In the genomic region with DNA sequence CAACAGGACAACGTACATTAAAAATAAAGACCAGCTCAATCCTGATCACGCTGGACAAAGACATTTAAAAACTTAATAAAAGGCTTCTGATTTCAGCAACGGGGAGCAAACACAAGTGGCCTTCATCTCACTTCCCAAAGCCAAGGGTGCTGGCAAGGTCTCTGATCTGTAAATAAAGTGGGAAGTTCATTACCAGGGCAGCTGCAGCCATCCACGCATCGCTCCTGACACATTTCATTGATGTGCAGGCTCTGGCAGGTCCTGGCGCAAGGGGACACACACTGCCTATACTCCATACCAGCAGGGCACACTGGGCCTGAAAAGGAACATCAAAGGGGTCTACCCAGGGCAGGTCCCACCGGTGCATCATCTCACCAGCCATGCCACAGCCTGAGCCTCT, we compare ENCODE assay signal across 16 cellular contexts. TPM values are rescaled to one million over a fixed set of nuclear protein-coding genes. Genes with fewer than 3 reads are reported as not detected.
DNase-seq lines count a peak whose midpoint lies in the region; ATAC-seq, FAIRE-seq and TF ChIP-seq lines count a peak whose summit lies in the region.
"Had no signal": no experiment of that assay in that cellular context is flagged by ENCODE, and none has a peak within 500 bp of the region (broad histone marks: within the 10 kb centered on the region; RNA-seq: fewer than 3 reads in every experiment).

No MANE protein-coding gene starts in this region.

- no peaks in the 10 kb centered on the region for H3K27me3 Mint-ChIP-seq in Caco-2 (ENCODE audit: insufficient read depth, unreplicated experiment)

- peak overlapping the region; percentile 0 for H3K27ac Mint-ChIP-seq in Caco-2 (ENCODE audit: unreplicated experiment)
- H3K27ac Mint-ChIP-seq: CD8-positive, alpha-beta T cell; GM23338 had no signal

- no peak overlapping the region for H3K9ac ChIP-seq in BLaER1
- no peak overlapping the region for H3K9ac ChIP-seq in kidney (ENCODE audit: low read length in 2 of 2)

- no peaks in the 10 kb centered on the region for H3K79me2 ChIP-seq in osteoblast (ENCODE audit: insufficient read depth, low read length)

- DNase-seq in Caco-2 (no peak), kidney (no peak), osteoblast (ENCODE audit: insufficient read length, low spot score, missing footprints) (peak; percentile 11), SW 1271 (lab: John Stamatoyannopoulos, UW) (no peak), hippocampal formation (lab: John Stamatoyannopoulos, UW) (no peak)
- DNase-seq: CD8-positive, alpha-beta T cell; GF-D8; NCI-H1417 treated with DMSO at 0.1 percent for 48 hours; NCI-H2029 treated with DMSO at 0.1 percent for 48 hours; NCI-H524; PC-3 had no signal

- peaks cover 6% of the 10 kb centered on the region for H3K36me3 Mint-ChIP-seq in Caco-2 (ENCODE audit: insufficient read depth, unreplicated experiment)
- H3K36me3 Mint-ChIP-seq: CD8-positive, alpha-beta T cell had no signal

- FAIRE-seq in kidney (lab: Jason Lieb, UNC) = no peak

- ATAC-seq in GM21515 (IDR thresholded peaks at IDR 0.05; ENCODE audit: unreplicated experiment) = no peak
- no peak for ATAC-seq in HG02759 (IDR thresholded peaks at IDR 0.05; ENCODE audit: unreplicated experiment)
- ATAC-seq: GM23338, PC-3 had no signal

- no peak for TF ChIP-seq CTCF in Caco-2 (IDR thresholded peaks at IDR 0.05; ENCODE audit: insufficient read depth in 1 of 2, low read depth in 1 of 2, low read length in 1 of 2, severe bottlenecking in 1 of 2, unreplicated experiment in 1 of 2)
- no peak for TF ChIP-seq CTCF in kidney (IDR thresholded peaks at IDR 0.05; ENCODE audit: borderline replicate concordance, extremely low read depth, insufficient read depth)
- no peak for TF ChIP-seq CTCF in osteoblast (IDR thresholded peaks at IDR 0.05; ENCODE audit: extremely low read depth, low read depth, low read length)

- no peak overlapping the region for H3K4me3 ChIP-seq in BLaER1
- H3K4me3 ChIP-seq in Caco-2 (ENCODE audit: low read depth, low read length) = no peak overlapping the region
- H3K4me3 ChIP-seq in kidney (ENCODE audit: low read length in 2 of 2) = no peak overlapping the region
- H3K4me3 ChIP-seq in osteoblast (ENCODE audit: insufficient read depth, low read length) = no peak overlapping the region
- H3K4me3 ChIP-seq: GM23338 had no signal

- H3K4me3 Mint-ChIP-seq in Caco-2 (ENCODE audit: unreplicated experiment) = no peak overlapping the region
- H3K4me3 Mint-ChIP-seq: CD8-positive, alpha-beta T cell; GM23338 had no signal

- H3K9me3 ChIP-seq in BLaER1 = no peaks in the 10 kb centered on the region
- H3K9me3 ChIP-seq in Caco-2 = no peaks in the 10 kb centered on the region
- no peaks in the 10 kb centered on the region for H3K9me3 ChIP-seq in kidney (ENCODE audit: control insufficient read depth in 1 of 2, low read length in 2 of 2)
- no peaks in the 10 kb centered on the region for H3K9me3 ChIP-seq in osteoblast (ENCODE audit: low read depth, low read length)

- H3K36me3 ChIP-seq in BLaER1 (no peaks in the 10 kb centered on the region), Caco-2 (ENCODE audit: control insufficient read depth, insufficient read depth, low read length) (no peaks in the 10 kb centered on the region), kidney (ENCODE audit: control insufficient read depth in 1 of 2, insufficient read depth in 2 of 2, low read length in 2 of 2) (no peaks in the 10 kb centered on the region), osteoblast (ENCODE audit: insufficient read depth, low read length) (no peaks in the 10 kb centered on the region)

- BruUV-seq in Caco-2 (replicated peaks; lab: Mats Ljungman, UMichigan) = no TSS peak

- intact Hi-C loops in Caco-2 (cut with micrococcal nuclease; ENCODE audit: unreplicated experiment) = loop anchor here (10.0 kb wide), 1 partner anchor 301 kb away; the partner anchor contains the start of gene SCNN1A
- intact Hi-C loops in kidney (cut with DNase I) = no loop called here

- H3K27me3 ChIP-seq in BLaER1 (no peaks in the 10 kb centered on the region), Caco-2 (replicated peaks; ENCODE audit: control insufficient read depth, insufficient read depth, low read length) (no peaks in the 10 kb centered on the region), osteoblast (ENCODE audit: insufficient read depth, low read length) (no peaks in the 10 kb centered on the region)

- POLR2A ChIA-PET in Caco-2 (lab: Charles Lee) = no interaction called here

- peak overlapping the region; percentile 99 for H3K4me2 ChIP-seq in BLaER1
- no peak overlapping the region for H3K4me2 ChIP-seq in osteoblast (ENCODE audit: insufficient read depth, low read length)
- H3K4me2 ChIP-seq: GM23338 had no signal

- H3K27ac ChIP-seq in BLaER1 (peak overlapping the region; percentile 54; the same call in 1 of the 2 replicates), kidney (ENCODE audit: low read depth in 2 of 2, low read length in 2 of 2) (peak overlapping the region; percentile 29 to 36), osteoblast (ENCODE audit: low read depth, low read length) (no peak overlapping the region)

- peaks cover 42% of the 10 kb centered on the region for H3K4me1 Mint-ChIP-seq in Caco-2 (ENCODE audit: low read depth, unreplicated experiment)

- H3K4me1 ChIP-seq in BLaER1 = peaks cover 79% of the 10 kb centered on the region
- H3K4me1 ChIP-seq in Caco-2 = peaks cover 24% of the 10 kb centered on the region
- peaks cover 11 to 22% of the 10 kb centered on the region in 2 donors for H3K4me1 ChIP-seq in kidney (ENCODE audit: control insufficient read depth in 1 of 2, insufficient read depth in 1 of 2, low read depth in 1 of 2, low read length in 2 of 2)
- H3K4me1 ChIP-seq in osteoblast (ENCODE audit: insufficient read depth, low read length) = peaks cover 39% of the 10 kb centered on the region

- CTCF ChIA-PET in Caco-2 (lab: Charles Lee) = interaction anchor here (4.6 kb wide), 1 partner anchor 122 kb away, joined by 25 read pairs; no protein-coding TSS in a partner anchor

- no peaks in the 10 kb centered on the region for H4K20me1 ChIP-seq in BLaER1
- H4K20me1 ChIP-seq in osteoblast (ENCODE audit: insufficient read depth, low read length) = no peaks in the 10 kb centered on the region

- no peak overlapping the region for H2AFZ ChIP-seq in osteoblast (ENCODE audit: low read length)
- H2AFZ ChIP-seq: GM23338 had no signal

- H3K9me3 Mint-ChIP-seq in Caco-2 (ENCODE audit: unreplicated experiment) = no peaks in the 10 kb centered on the region
- H3K9me3 Mint-ChIP-seq: CD8-positive, alpha-beta T cell; GM23338 had no signal

RNA-seq across cellular contexts. Expression of gene VWF, which starts 51.0 kb away (rescaled TPM):
- total RNA-seq in Caco-2 (2022) (0.30 and 0.41 TPM in 2 replicates), kidney (183 TPM), osteoblast (0.29 and 0.72 TPM in 2 replicates)
- polyA plus RNA-seq in kidney (ENCODE audit: insufficient read depth, low read depth, low replicate concordance) = 9.6 TPM
- total RNA-seq: A673; CD8-positive, alpha-beta T cell; PC-3 had no signal

Comparison
In these comparisons a context has a peak if more than half of its experiments do, and no peak if none do; other contexts are left out.
1. RNA of gene VWF, which starts 51.0 kb away (total RNA-seq): 183 TPM in kidney (single experiment); 0.29 to 0.72 TPM in osteoblast and 0.30 to 0.41 TPM in Caco-2; every median in the first group is over 100 times any median in the second.